Comparison of ENCODE assay signal across 13 cellular contexts in the genomic region with DNA sequence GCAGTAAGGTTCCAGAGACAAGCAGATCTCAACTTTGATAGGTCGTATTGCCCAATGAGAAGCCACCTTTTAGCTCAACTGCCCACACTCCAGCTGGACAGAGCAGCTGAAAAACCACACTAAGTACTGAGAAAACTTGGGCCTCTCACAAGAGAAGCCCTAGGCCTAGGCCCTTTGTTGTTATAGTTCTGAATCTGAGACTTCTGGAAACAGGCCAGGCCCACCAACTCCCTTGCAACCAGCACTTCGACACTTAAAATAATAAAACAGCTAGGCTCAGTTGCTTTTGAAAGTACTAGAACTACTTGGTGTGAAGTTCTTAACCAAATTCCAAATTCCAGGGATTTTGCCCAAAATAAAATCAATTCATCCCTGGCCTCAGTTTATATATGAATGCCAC. TPM values are rescaled to one million over a fixed set of nuclear protein-coding genes. Genes with fewer than 3 reads are reported as not detected.
DNase-seq lines count a peak whose midpoint lies in the region; TF ChIP-seq lines count a peak whose summit lies in the region.
"Had no signal": no experiment of that assay in that cellular context is flagged by ENCODE, and none has a peak within 500 bp of the region (broad histone marks: within the 10 kb centered on the region; RNA-seq: fewer than 3 reads in every experiment).

No MANE protein-coding gene starts in this region.

- peak overlapping the region; percentile 80 for H3K27ac Mint-ChIP-seq in neural crest cell (ENCODE audit: unreplicated experiment)
- H3K27ac Mint-ChIP-seq: B cell had no signal

- TF ChIP-seq EP300 in suprapubic skin (IDR thresholded peaks at IDR 0.05): no peak

- WGBS in suprapubic skin: 41% methylated on average over 2 of the region's 2 CpGs

- no peak overlapping the region for H3K4me3 Mint-ChIP-seq in neural crest cell
- H3K4me3 Mint-ChIP-seq: B cell, H9 had no signal

- DNase-seq in GM12865 (ENCODE audit: low read depth) (peak; percentile 22), amniotic epithelial cell (ENCODE audit: low read depth) (peak; percentile 17), neural crest cell (ENCODE audit: low read depth, low spot score) (no peak), MG63 (no peak), suprapubic skin (ENCODE audit: low spot score in 2 of 2) (no peak)
- no peak for DNase-seq in stimulated activated CD4-positive, alpha-beta T cell treated with anti-CD3 and anti-CD28 coated beads, Interleukin-2, amount 100 ng/mL, for 24 hours
- no peak for DNase-seq in activated CD8-positive, alpha-beta memory T cell treated with anti-CD3 and anti-CD28 coated beads, Interleukin-2, amount 50 U/mL, for 4 hours
- DNase-seq: 8988T, Caco-2, H9 had no signal

- no peak overlapping the region for H3K4me3 ChIP-seq in GM12865 (ENCODE audit: low read depth, low read length)
- H3K4me3 ChIP-seq in MG63: no peak overlapping the region
- H3K4me3 ChIP-seq in suprapubic skin: no peak overlapping the region
- H3K4me3 ChIP-seq: BLaER1 treated with 17β-estradiol and CSF1 and Interleukin-3, amounts not matched to agents 10 nM and 100 nM had no signal

- peaks cover 13% of the 10 kb centered on the region for H3K36me3 Mint-ChIP-seq in neural crest cell (ENCODE audit: low read depth)

- no peak for TF ChIP-seq POLR2A in suprapubic skin (IDR thresholded peaks at IDR 0.05)

- no peak overlapping the region for H3K27ac ChIP-seq in suprapubic skin
- H3K27ac ChIP-seq: BLaER1 treated with 17β-estradiol and CSF1 and Interleukin-3, amounts not matched to agents 10 nM and 100 nM had no signal

- H3K36me3 ChIP-seq in MG63 (no peaks in the 10 kb centered on the region), suprapubic skin (no peaks in the 10 kb centered on the region)

- TF ChIP-seq CTCF in GM12865 (IDR thresholded peaks at IDR 0.05; ENCODE audit: insufficient read depth, low read depth, low read length, missing control alignments): no peak
- no peak for TF ChIP-seq CTCF in neural crest cell (conservative IDR thresholded peaks at IDR 0.05)
- no peak for TF ChIP-seq CTCF in suprapubic skin (IDR thresholded peaks at IDR 0.05)

- peaks cover 5% of the 10 kb centered on the region for H3K9me3 Mint-ChIP-seq in neural crest cell

- H3K27me3 ChIP-seq in MG63 (no peaks in the 10 kb centered on the region), suprapubic skin (no peaks in the 10 kb centered on the region)

- no peaks in the 10 kb centered on the region for H3K27me3 Mint-ChIP-seq in neural crest cell (ENCODE audit: low read depth)

- no peaks in the 10 kb centered on the region for H3K9me3 ChIP-seq in MG63
- no peaks in the 10 kb centered on the region for H3K9me3 ChIP-seq in suprapubic skin
- H3K9me3 ChIP-seq: BLaER1 treated with 17β-estradiol and CSF1 and Interleukin-3, amounts not matched to agents 10 nM and 100 nM; Caco-2 had no signal

- H3K4me1 ChIP-seq in suprapubic skin: no peaks in the 10 kb centered on the region
- H3K4me1 ChIP-seq: Caco-2 had no signal

- peaks cover 37% of the 10 kb centered on the region for H3K4me1 Mint-ChIP-seq in neural crest cell
- H3K4me1 Mint-ChIP-seq: H9 had no signal

RNA-seq across cellular contexts. Expression of a gene that starts 13.5 kb away (rescaled TPM):
- total RNA-seq in neural crest cell (21.7 and 23.0 TPM in 2 replicates), suprapubic skin (1 to 10 TPM; 1.2 to 2.4 (median 1.3) TPM)
- 0.03 TPM in 1 of 2 replicates, not detected in the other for total RNA-seq in MG63 (2014; rRNA removed; shearing (Covaris generic); ENCODE audit: low replicate concordance)
- total RNA-seq: HT-29 had no signal

RNA-seq across cellular contexts. Expression of a gene that starts 36.4 kb away (rescaled TPM):
- 14.0 and 16.7 TPM in 2 replicates for total RNA-seq in neural crest cell
- total RNA-seq in MG63 (2014; rRNA removed; shearing (Covaris generic); ENCODE audit: low replicate concordance): 1.3 and 2.3 TPM in 2 replicates
- 10 to 100 TPM in 2 of 4 donors, 1 to 10 TPM in 2; 4.3 to 16.5 (median 11.8) TPM for total RNA-seq in suprapubic skin

Comparison
In these comparisons a context has a peak if more than half of its experiments do, and no peak if none do; other contexts are left out.
1. DNase-seq: peak in GM12865 (single experiment) and amniotic epithelial cell (single experiment); none in neural crest cell (single experiment), MG63 (single experiment), stimulated activated CD4-positive, alpha-beta T cell treated with anti-CD3 and anti-CD28 coated beads, Interleukin-2, amount 100 ng/mL, for 24 hours (0 of 2), activated CD8-positive, alpha-beta memory T cell treated with anti-CD3 and anti-CD28 coated beads, Interleukin-2, amount 50 U/mL, for 4 hours (single experiment) and suprapubic skin (0 of 2).